ENCODE assay signal across 8 cellular contexts in the genomic region with DNA sequence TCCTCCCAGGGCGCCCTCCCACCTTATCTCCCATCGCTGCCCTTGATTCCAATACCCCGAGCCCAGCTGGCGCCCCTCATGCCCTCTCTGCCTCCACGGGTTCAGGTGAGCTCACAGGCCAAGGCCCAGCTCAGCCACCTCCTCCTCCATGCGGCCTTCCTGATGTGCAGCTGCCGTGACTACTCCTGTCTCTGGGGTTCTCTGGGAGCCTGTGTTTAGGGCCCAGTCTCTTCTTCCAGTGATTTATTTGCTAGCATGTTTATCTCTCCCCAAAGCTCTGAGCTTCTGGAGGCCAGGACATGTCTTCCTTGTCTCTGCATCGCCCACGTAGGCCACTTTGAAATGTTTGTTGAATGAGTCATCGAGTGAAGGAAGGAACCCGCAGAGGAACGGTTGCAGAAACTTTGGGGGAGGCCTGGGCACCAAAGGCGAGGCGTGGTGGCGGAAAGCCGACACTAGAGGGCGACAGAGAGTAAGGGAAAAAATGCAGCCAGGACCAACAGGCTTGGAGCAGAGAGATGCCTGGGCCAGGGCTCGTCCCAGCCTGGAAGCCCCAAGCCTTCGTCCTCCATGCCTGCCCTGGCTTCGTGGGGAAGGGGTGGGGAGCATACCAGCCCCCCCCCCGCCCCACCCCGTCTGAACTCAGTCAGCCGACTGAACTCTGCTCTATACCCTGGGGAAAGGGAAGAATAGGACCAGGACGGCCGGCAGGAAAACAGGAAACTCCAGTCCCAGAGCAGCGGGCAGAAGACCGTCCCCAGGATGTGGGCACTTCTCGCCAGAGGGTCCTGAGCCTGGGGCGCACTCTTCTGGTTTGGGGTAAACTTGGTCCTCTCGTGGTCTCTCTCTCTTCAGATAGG. TPM values are rescaled to one million over a fixed set of nuclear protein-coding genes. Genes with fewer than 3 reads are reported as not detected.
DNase-seq lines count a peak whose midpoint lies in the region; ATAC-seq and TF ChIP-seq lines count a peak whose summit lies in the region.

No MANE protein-coding gene starts in this region.

- intact Hi-C loops in left lung (cut with DNase I) = loop anchor here in 1 of 2 donors (2.0 kb wide), 1 partner anchor 23 kb away; no protein-coding TSS in a partner anchor

- H3K36me3 ChIP-seq in left lung = no peaks in the 10 kb centered on the region

- peak; percentile 87 for ATAC-seq in GM18517 (IDR thresholded peaks at IDR 0.05; ENCODE audit: unreplicated experiment)
- peak; percentile 62 for ATAC-seq in HG03103 (IDR thresholded peaks at IDR 0.05; ENCODE audit: low read depth, unreplicated experiment)
- ATAC-seq in left lung = peak; percentile 89

- peak; percentile 92 for DNase-seq in AG08395 (ENCODE audit: low spot score)
- DNase-seq in NCI-H2227 treated with DMSO at 0.1 percent for 48 hours (lab: John Stamatoyannopoulos, UW) = peak; percentile 81
- peak; percentile 82 to 92 for DNase-seq in activated CD4-positive, alpha-beta T cell treated with anti-CD3 and anti-CD28 coated beads for 4 hours
- DNase-seq in coronary artery (ENCODE audit: low spot score) = peak; percentile 98
- DNase-seq in left lung = peak; percentile 91 to 93
- peak; percentile 91 to 92 for DNase-seq in stimulated activated CD4-positive, alpha-beta T cell treated with anti-CD3 and anti-CD28 coated beads, Interleukin-2, amount 100 ng/mL, for 24 hours

- TF ChIP-seq CTCF in coronary artery (IDR thresholded peaks at IDR 0.05) = peak; percentile 84
- peak; percentile 94 to 99 for TF ChIP-seq CTCF in left lung (IDR thresholded peaks at IDR 0.05)

- no peaks in the 10 kb centered on the region for H3K27me3 ChIP-seq in left lung

- peak overlapping the region; percentile 95 to 96 for H3K27ac ChIP-seq in coronary artery
- peak overlapping the region; percentile 83 to 99 for H3K27ac ChIP-seq in left lung

- H3K4me3 ChIP-seq in coronary artery (peak overlapping the region; percentile 63), left lung (peak overlapping the region; percentile 3 to 24)

- H3K4me1 ChIP-seq in left lung = peaks cover 41 to 56% of the 10 kb centered on the region in 2 donors

- no peaks in the 10 kb centered on the region for H3K9me3 ChIP-seq in left lung

RNA-seq across cellular contexts. Expression of gene HSPB1, which starts 10.9 kb away (rescaled TPM):
- total RNA-seq in left lung = 100 to 1,000 TPM; 482 to 951 TPM

Comparison
In these comparisons a context has a peak if more than half of its experiments do, and no peak if none do; other contexts are left out.
1. Peak in every context shown above with its lines: DNase-seq, ATAC-seq, H3K4me3 ChIP-seq and H3K27ac ChIP-seq.